In genomic region chr5:16726538-16726946, GRCh38 we compare ENCODE assay signal across 9 cellular contexts.
A peak's percentile ranks its signal among the peaks of the same experiment; 100 is the strongest.
DNase-seq lines count a peak whose midpoint lies in the region; FAIRE-seq and TF ChIP-seq lines count a peak whose summit lies in the region.
"Had no signal": no experiment of that assay in that cellular context is flagged by ENCODE, and none has a peak within 500 bp of the region (broad histone marks: within the 10 kb centered on the region; RNA-seq: fewer than 3 reads in every experiment).

No MANE protein-coding gene starts in this region.

- H3K23me2 ChIP-seq in H9 (ENCODE audit: insufficient read length, low read depth, low read length, poor library complexity, severe bottlenecking) = no peaks in the 10 kb centered on the region

- H3T11ph ChIP-seq in H9 (ENCODE audit: low read length) = no peak overlapping the region

- no peak overlapping the region for H3K4me3 ChIP-seq in fibroblast of pulmonary artery (replicated peaks; ENCODE audit: low read depth, low read length)

- no peak overlapping the region for H4K91ac ChIP-seq in H9 (ENCODE audit: insufficient read length, low read depth, low read length)

- no peak overlapping the region for H2BK5ac ChIP-seq in H9 (ENCODE audit: insufficient read length, low read length)

- H4K5ac ChIP-seq in H9 (ENCODE audit: insufficient read length, low read depth, low read length) = no peak overlapping the region

- TF ChIP-seq POLR2A in GM12892 (IDR thresholded peaks at IDR 0.05; ENCODE audit: low read depth, low read length) = no peak

- H3K79me2 ChIP-seq in H9 (ENCODE audit: insufficient read depth, low read length) = peaks cover 39% of the 10 kb centered on the region; the same call in 1 of the 2 replicates

- peaks cover 3% of the 10 kb centered on the region for H3K79me1 ChIP-seq in H9 (ENCODE audit: insufficient read depth, low read depth, low read length, poor library complexity, severe bottlenecking)

- peaks cover 4 to 8% of the 10 kb centered on the region in 2 experiments; a peak in 4 of 5 replicates for H3K9me3 Mint-ChIP-seq in H9

- no peak overlapping the region for H3K56ac ChIP-seq in H9 (ENCODE audit: insufficient read length, low read depth, low read length)

- no peak overlapping the region for H3K18ac ChIP-seq in H9 (ENCODE audit: insufficient read length, low read depth, low read length)

- no peaks in the 10 kb centered on the region for H3K9me3 ChIP-seq in H9 (ENCODE audit: control insufficient read depth, low read depth, low read length)

- H2AK5ac ChIP-seq in H9 (ENCODE audit: insufficient read length, low read length) = no peak overlapping the region

- no peak overlapping the region for H4K8ac ChIP-seq in H9 (replicated peaks; ENCODE audit: insufficient read length, low read depth, low read length)

- no peak overlapping the region for H3K4me2 ChIP-seq in H9 (ENCODE audit: insufficient read depth, insufficient read length, low read length)

- H3K4ac ChIP-seq in H9 (ENCODE audit: low read depth, low read length) = no peak overlapping the region

- H3K4me1 Mint-ChIP-seq in H9 = peaks cover 55 to 64% of the 10 kb centered on the region in 2 experiments

- peaks cover 26 to 38% (median 35%) of the 10 kb centered on the region in 3 experiments for H3K36me3 Mint-ChIP-seq in H9 (ENCODE audit: insufficient read depth in 1 of 3, low read depth in 3 of 3)

- no peak overlapping the region for H3K23ac ChIP-seq in H9 (ENCODE audit: insufficient read length, low read depth, low read length)

- peak; percentile 18 for DNase-seq in DMS79 (lab: John Stamatoyannopoulos, UW)
- DNase-seq in H9 = no peak
- peak; percentile 12 for DNase-seq in RPMI8226
- peak; percentile 68 for DNase-seq in fibroblast of pulmonary artery (ENCODE audit: low read depth)
- no peak for DNase-seq in D721Med (ENCODE audit: insufficient read length, low spot score)
- DNase-seq in midbrain (lab: John Stamatoyannopoulos, UW) = no peak
- no peak for DNase-seq in SW 1271 (lab: John Stamatoyannopoulos, UW)
- DNase-seq in GM12892 (ENCODE audit: insufficient read length) = no peak
- DNase-seq: activated CD8-positive, alpha-beta memory T cell treated with anti-CD3 and anti-CD28 coated beads, Interleukin-2, amount 50 U/mL, for 4 hours had no signal

- no peak overlapping the region for H2BK20ac ChIP-seq in H9 (ENCODE audit: low read depth, low read length, poor library complexity, severe bottlenecking)

- H3K9ac ChIP-seq in H9 (ENCODE audit: extremely low read depth, insufficient read length, low read length) = no peak overlapping the region

- WGBS in H9 (ENCODE audit: extremely low coverage, insufficient read length, low lambda C conversion rate) = no CpG with 5 or more reads among the region's 5 CpGs

- H2BK15ac ChIP-seq in H9 (ENCODE audit: low read depth, low read length) = no peak overlapping the region

- no peak for FAIRE-seq in D721Med (lab: Jason Lieb, UNC)
- no peak for FAIRE-seq in GM12892 (lab: Jason Lieb, UNC)

- H4K20me1 ChIP-seq in H9 (ENCODE audit: control insufficient read depth, insufficient read depth, insufficient read length) = no peaks in the 10 kb centered on the region

- no peak overlapping the region for H2AFZ ChIP-seq in H9 (ENCODE audit: low read length)

- no peaks in the 10 kb centered on the region for H3K27me3 Mint-ChIP-seq in H9 (ENCODE audit: low read depth)

- H3K27me3 ChIP-seq in H9 (ENCODE audit: insufficient read depth, low read length) = no peaks in the 10 kb centered on the region

- H2BK120ac ChIP-seq in H9 (ENCODE audit: low read depth, low read length, poor library complexity, severe bottlenecking) = no peak overlapping the region

- no peak overlapping the region for H2BK12ac ChIP-seq in H9 (ENCODE audit: insufficient read length, low read depth, low read length)

- H3K27ac ChIP-seq in H9 (ENCODE audit: insufficient read length, low read depth, low read length) = no peak overlapping the region

- peaks cover 16% of the 10 kb centered on the region; the same call in 1 of the 2 replicates for H3K4me1 ChIP-seq in H9 (ENCODE audit: insufficient read depth, low read length)

- H3K4me3 Mint-ChIP-seq in H9 = no peak overlapping the region

- H3K27ac Mint-ChIP-seq in H9 = peak overlapping the region in 2 of 3 experiments; percentile 40 to 45; a peak in 1 of 7 replicates

- no peak overlapping the region for H3K14ac ChIP-seq in H9 (ENCODE audit: insufficient read depth, low read length)

- TF ChIP-seq CTCF in H9 (conservative IDR thresholded peaks at IDR 0.05) (no peak), fibroblast of pulmonary artery (IDR thresholded peaks at IDR 0.05; ENCODE audit: low read length, missing control alignments) (no peak), D721Med (IDR thresholded peaks at IDR 0.05; ENCODE audit: insufficient read depth, missing control alignments) (no peak)

Comparison
In these comparisons a context has a peak if more than half of its experiments do, and no peak if none do; other contexts are left out.
1. DNase-seq: peak in DMS79 (single experiment), RPMI8226 (single experiment) and fibroblast of pulmonary artery (single experiment); none in H9 (single experiment), D721Med (single experiment), midbrain (single experiment), SW 1271 (0 of 2) and GM12892 (single experiment).